In the genomic region with DNA sequence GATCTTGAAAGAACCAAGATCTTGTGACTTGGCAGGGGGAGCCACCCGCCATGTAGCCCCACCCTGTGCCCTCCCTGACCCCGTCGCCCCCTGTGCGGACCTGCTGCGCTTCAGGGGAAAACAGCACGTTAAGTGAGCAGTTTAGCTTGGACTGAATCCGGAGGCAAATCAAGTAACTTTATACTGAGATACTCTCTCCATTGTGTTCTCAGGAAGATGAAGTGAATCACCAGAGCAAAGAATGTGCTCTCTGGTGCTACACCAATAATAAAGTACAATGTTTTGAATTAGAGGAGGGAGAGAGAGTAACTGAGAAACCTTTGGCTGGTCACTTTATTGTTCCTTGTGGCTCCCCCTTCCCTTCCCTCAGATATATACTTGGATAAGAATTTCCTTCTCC, we compare ENCODE assay signal across 18 cellular contexts.
A peak's percentile ranks its signal among the peaks of the same experiment; 100 is the strongest.
DNase-seq lines count a peak whose midpoint lies in the region; ATAC-seq and TF ChIP-seq lines count a peak whose summit lies in the region.
"Had no signal": no experiment of that assay in that cellular context is flagged by ENCODE, and none has a peak within 500 bp of the region (broad histone marks: within the 10 kb centered on the region; RNA-seq: fewer than 3 reads in every experiment).

No MANE protein-coding gene starts in this region.

- H3K36me3 ChIP-seq in SJSA1 (no peaks in the 10 kb centered on the region), osteoblast (ENCODE audit: insufficient read depth, low read length) (no peaks in the 10 kb centered on the region)
- H3K36me3 ChIP-seq: BE2C had no signal

- H3K9me3 ChIP-seq in SJSA1 (replicated peaks) = no peaks in the 10 kb centered on the region
- no peaks in the 10 kb centered on the region for H3K9me3 ChIP-seq in osteoblast (ENCODE audit: low read depth, low read length)
- H3K9me3 ChIP-seq: BE2C had no signal

- H2AFZ ChIP-seq in osteoblast (ENCODE audit: low read length) = peak overlapping the region; percentile 15

- H3K4me1 ChIP-seq in SJSA1 (replicated peaks) (peaks cover 13% of the 10 kb centered on the region), osteoblast (ENCODE audit: insufficient read depth, low read length) (peaks cover 9% of the 10 kb centered on the region)
- H3K4me1 ChIP-seq: BE2C, foreskin keratinocyte had no signal

- DNase-seq in COLO829 (ENCODE audit: low spot score) = peak; percentile 34
- peak in 1 of 2 experiments; percentile 63 for DNase-seq in SJSA1 (ENCODE audit: low read depth in 1 of 2, low spot score in 2 of 2)
- DNase-seq in fibroblast of peridontal ligament (ENCODE audit: extremely low read depth) = peak; percentile 58
- peak; percentile 79 for DNase-seq in osteoblast (ENCODE audit: insufficient read length, low spot score, missing footprints)
- no peak for DNase-seq in GM20000 (ENCODE audit: low spot score)
- DNase-seq: BE2C; Calu3; central memory CD4-positive, alpha-beta T cell; effector CD4-positive, alpha-beta T cell; foreskin keratinocyte; left colon; NCI-H146; NCI-H774; nucleus accumbens; stimulated activated CD4-positive, alpha-beta T cell treated with anti-CD3 and anti-CD28 coated beads, Interleukin-4, amount 100 ng/mL, for 1 hour had no signal

- H3K27ac ChIP-seq in SJSA1 = 0 out of 2 replicates have a peak overlapping the region, but pooled peaks have one; percentile 19
- no peak overlapping the region for H3K27ac ChIP-seq in osteoblast (ENCODE audit: low read depth, low read length)
- H3K27ac ChIP-seq: foreskin keratinocyte had no signal

- no peak overlapping the region for H3K4me3 ChIP-seq in SJSA1
- no peak overlapping the region for H3K4me3 ChIP-seq in osteoblast (ENCODE audit: insufficient read depth, low read length)

- ATAC-seq in GM21526 (IDR thresholded peaks at IDR 0.05; ENCODE audit: low FRiP score, unreplicated experiment) = no peak
- ATAC-seq in GM19467 (IDR thresholded peaks at IDR 0.05; ENCODE audit: unreplicated experiment) = no peak
- no peak for ATAC-seq in GM18517 (IDR thresholded peaks at IDR 0.05; ENCODE audit: unreplicated experiment)
- ATAC-seq: foreskin keratinocyte, left colon had no signal

- no peaks in the 10 kb centered on the region for H3K27me3 ChIP-seq in SJSA1 (replicated peaks)
- H3K27me3 ChIP-seq in osteoblast (ENCODE audit: insufficient read depth, low read length) = no peaks in the 10 kb centered on the region
- H3K27me3 ChIP-seq: BE2C, foreskin keratinocyte had no signal

- no peak overlapping the region for H3K4me2 ChIP-seq in osteoblast (ENCODE audit: insufficient read depth, low read length)

- TF ChIP-seq CTCF in osteoblast (IDR thresholded peaks at IDR 0.05; ENCODE audit: extremely low read depth, low read depth, low read length) = no peak
- no peak for TF ChIP-seq CTCF in GM20000 (IDR thresholded peaks at IDR 0.05; ENCODE audit: extremely low read depth, missing control alignments)

- no peaks in the 10 kb centered on the region for H4K20me1 ChIP-seq in osteoblast (ENCODE audit: insufficient read depth, low read length)

- no peaks in the 10 kb centered on the region for H3K79me2 ChIP-seq in osteoblast (ENCODE audit: insufficient read depth, low read length)
